In the genomic region with DNA sequence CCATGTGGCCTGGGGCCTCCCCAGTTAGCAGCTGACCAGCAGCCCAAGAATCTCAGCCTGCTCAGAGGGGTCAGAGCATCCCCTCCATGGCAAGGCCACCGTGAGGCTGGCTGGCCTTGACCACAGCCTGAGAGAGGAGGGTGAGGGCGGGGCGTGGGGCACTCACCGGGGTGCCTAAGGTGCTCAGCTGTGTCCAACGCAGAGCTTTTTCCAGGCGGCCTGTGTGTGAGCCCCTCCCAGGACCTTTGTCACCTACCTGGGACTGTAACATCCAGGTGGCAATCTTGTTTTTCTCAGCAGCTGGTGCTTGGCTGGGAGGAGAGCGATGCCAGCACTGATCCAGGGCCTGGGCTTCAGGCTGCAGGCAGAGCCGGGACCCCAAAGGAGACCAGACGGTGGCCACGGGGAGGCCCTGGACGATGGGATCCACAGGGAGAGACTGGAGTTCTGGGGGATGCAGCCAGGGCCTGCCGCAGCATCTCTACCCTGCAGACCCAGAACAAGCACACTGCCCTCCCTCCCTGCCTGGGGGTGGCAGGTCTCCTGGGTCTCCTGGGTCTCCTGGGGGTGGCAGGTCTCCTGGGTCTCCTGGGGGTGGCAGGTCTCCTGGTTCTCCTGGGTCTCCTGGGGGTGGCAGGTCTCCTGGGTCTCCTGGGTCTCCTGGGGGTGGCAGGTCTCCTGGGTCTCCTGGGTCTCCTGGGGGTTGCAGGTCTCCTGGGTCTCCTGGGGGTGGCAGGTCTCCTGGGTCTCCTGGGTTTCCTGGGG, we compare ENCODE assay signal across 1 cellular context.
TF ChIP-seq lines count a peak whose summit lies in the region.

No MANE protein-coding gene starts in this region.

TF ChIP-seq in IMR-90, 13 proteins besides CTCF, POLR2A, EP300 and RAD21:
- no peak for TF ChIP-seq RCOR1 (IDR thresholded peaks at IDR 0.05; ENCODE audit: insufficient replicate concordance, low read length)
- TF ChIP-seq MAFK (IDR thresholded peaks at IDR 0.05; ENCODE audit: low read depth, low read length), result no peak
- TF ChIP-seq BHLHE40 (IDR thresholded peaks at IDR 0.05; ENCODE audit: low read depth, low read length), result no peak
- no peak for TF ChIP-seq CEBPB (IDR thresholded peaks at IDR 0.05; ENCODE audit: low read depth, low read length)
- TF ChIP-seq MXI1 (IDR thresholded peaks at IDR 0.05; ENCODE audit: borderline replicate concordance, low read depth, low read length), result no peak
- TF ChIP-seq SMC3 (IDR thresholded peaks at IDR 0.05; ENCODE audit: low read depth, low read length), result no peak
- no peak for TF ChIP-seq NFE2L2 (IDR thresholded peaks at IDR 0.05; ENCODE audit: low read depth, low read length)
- TF ChIP-seq, protein P1, sequence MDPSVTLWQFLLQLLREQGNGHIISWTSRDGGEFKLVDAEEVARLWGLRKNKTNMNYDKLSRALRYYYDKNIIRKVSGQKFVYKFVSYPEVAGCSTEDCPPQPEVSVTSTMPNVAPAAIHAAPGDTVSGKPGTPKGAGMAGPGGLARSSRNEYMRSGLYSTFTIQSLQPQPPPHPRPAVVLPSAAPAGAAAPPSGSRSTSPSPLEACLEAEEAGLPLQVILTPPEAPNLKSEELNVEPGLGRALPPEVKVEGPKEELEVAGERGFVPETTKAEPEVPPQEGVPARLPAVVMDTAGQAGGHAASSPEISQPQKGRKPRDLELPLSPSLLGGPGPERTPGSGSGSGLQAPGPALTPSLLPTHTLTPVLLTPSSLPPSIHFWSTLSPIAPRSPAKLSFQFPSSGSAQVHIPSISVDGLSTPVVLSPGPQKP (IDR thresholded peaks at IDR 0.05; ENCODE audit: borderline replicate concordance, low read depth, low read length), result no peak
- no peak for TF ChIP-seq FOS (IDR thresholded peaks at IDR 0.05; ENCODE audit: low read depth, low read length)
- TF ChIP-seq, protein P2, sequence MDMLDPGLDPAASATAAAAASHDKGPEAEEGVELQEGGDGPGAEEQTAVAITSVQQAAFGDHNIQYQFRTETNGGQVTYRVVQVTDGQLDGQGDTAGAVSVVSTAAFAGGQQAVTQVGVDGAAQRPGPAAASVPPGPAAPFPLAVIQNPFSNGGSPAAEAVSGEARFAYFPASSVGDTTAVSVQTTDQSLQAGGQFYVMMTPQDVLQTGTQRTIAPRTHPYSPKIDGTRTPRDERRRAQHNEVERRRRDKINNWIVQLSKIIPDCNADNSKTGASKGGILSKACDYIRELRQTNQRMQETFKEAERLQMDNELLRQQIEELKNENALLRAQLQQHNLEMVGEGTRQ (IDR thresholded peaks at IDR 0.05; ENCODE audit: low read depth, low read length), result no peak
- no peak for TF ChIP-seq RFX5 (IDR thresholded peaks at IDR 0.05; ENCODE audit: low read depth, low read length)
- TF ChIP-seq MAZ (IDR thresholded peaks at IDR 0.05; ENCODE audit: borderline replicate concordance, low read depth, low read length), result no peak
- TF ChIP-seq CHD1 (IDR thresholded peaks at IDR 0.05; ENCODE audit: low read depth, low read length), result no peak
TF ChIP-seq in IMR-90: peak in this region for 0.
